Comparison of ENCODE assay signal across 15 cellular contexts in genomic region chr17:15274017-15274416, GRCh38.
"Had no signal": no experiment of that assay in that cellular context is flagged by ENCODE, and none has a peak within 500 bp of the region (broad histone marks: within the 10 kb centered on the region; RNA-seq: fewer than 3 reads in every experiment).

No MANE protein-coding gene starts in this region.

- DNase-seq: activated CD4-positive, alpha-beta T cell treated with anti-CD3 and anti-CD28 coated beads, Interleukin-2, amount 10 ng/mL, durations not matched to agents 24 days and 14 days; activated CD4-positive, CD25-positive, alpha-beta regulatory T cell; activated naive CD4-positive, alpha-beta T cell treated with Interleukin-2 at 50 U/mL for 16 hours; activated naive CD8-positive, alpha-beta T cell treated with anti-CD3 and anti-CD28 coated beads, Interleukin-2, amount 50 U/mL, for 24 hours; caudate nucleus; colonic mucosa; immature natural killer cell; midbrain; naive B cell; small intestine; stimulated activated naive CD8-positive, alpha-beta T cell treated with anti-CD3 and anti-CD28 coated beads, Interleukin-15, Interleukin-2, amounts not matched to agents 100 U/mL and 50 U/mL, for 24 hours; SW 1271 had no signal

- H3K27me3 ChIP-seq: colonic mucosa had no signal

- H3K4me1 ChIP-seq: colonic mucosa, parathyroid adenoma had no signal

- ATAC-seq: activated naive CD8-positive, alpha-beta T cell treated with anti-CD3 and anti-CD28 coated beads, Interleukin-2, amount 50 U/mL, for 24 hours; stimulated activated naive CD8-positive, alpha-beta T cell treated with anti-CD3 and anti-CD28 coated beads, Interleukin-15, Interleukin-2, amounts not matched to agents 100 U/mL and 50 U/mL, for 24 hours had no signal

- H2AFZ ChIP-seq: neural progenitor cell, parathyroid adenoma had no signal

- H3K79me2 ChIP-seq: parathyroid adenoma had no signal

- H3K9me3 ChIP-seq: colonic mucosa had no signal

- H3K9ac ChIP-seq: neural progenitor cell, parathyroid adenoma had no signal

- H3K4me3 ChIP-seq: colonic mucosa, lung, neural progenitor cell had no signal

- H3K27ac ChIP-seq: neural progenitor cell, parathyroid adenoma had no signal

- H3K36me3 ChIP-seq: colonic mucosa, neural progenitor cell had no signal

- H3K4me2 ChIP-seq: neural progenitor cell had no signal
